In the genomic region with DNA sequence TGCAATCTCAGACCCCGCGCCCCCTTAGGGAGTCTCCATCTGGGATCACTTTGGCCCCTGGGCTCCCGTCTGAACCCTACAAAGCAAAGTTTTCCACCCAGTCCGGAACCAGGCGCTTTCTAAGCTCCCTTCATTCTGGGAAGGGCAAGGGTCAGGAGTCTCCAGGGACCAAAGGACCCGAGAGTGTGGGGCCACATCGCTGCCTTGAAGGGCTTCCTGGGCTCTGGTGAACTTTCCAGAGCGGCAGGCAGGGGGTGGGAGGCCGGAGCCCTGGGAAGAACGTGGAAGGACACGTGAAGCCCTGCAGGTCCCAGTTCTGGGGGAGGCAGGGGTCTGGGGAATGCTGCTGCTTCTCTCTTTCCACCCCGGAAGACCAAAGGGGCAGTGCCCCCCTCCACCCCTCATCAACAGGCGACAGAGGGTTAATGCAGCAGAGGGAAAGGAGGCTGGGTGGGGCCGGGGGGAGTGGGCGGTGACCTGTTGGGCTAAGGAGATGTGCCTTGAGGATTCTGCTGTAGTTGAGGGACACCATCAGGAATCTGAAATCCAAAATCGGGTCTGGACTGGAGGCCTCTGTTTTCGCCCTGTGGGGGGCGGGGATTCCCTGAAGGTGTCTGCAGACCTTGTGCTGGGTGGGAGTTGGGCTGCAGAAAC, we compare ENCODE assay signal across 9 cellular contexts. TPM values are rescaled to one million over a fixed set of nuclear protein-coding genes. Genes with fewer than 3 reads are reported as not detected.
DNase-seq lines count a peak whose midpoint lies in the region; ATAC-seq and TF ChIP-seq lines count a peak whose summit lies in the region.
"Had no signal": no experiment of that assay in that cellular context is flagged by ENCODE, and none has a peak within 500 bp of the region (broad histone marks: within the 10 kb centered on the region; RNA-seq: fewer than 3 reads in every experiment).

No MANE protein-coding gene starts in this region.

- no peaks in the 10 kb centered on the region for H3K36me3 ChIP-seq in OCI-LY1 (ENCODE audit: insufficient read depth, low read length)

- peaks cover 3% of the 10 kb centered on the region for H3K27me3 Mint-ChIP-seq in neural crest cell (ENCODE audit: low read depth)

- no peak overlapping the region for H2AFZ ChIP-seq in OCI-LY1 (ENCODE audit: low read length)

- no peaks in the 10 kb centered on the region for H4K20me1 ChIP-seq in OCI-LY1 (ENCODE audit: insufficient read depth, low read length)

- H3K4me3 Mint-ChIP-seq in neural crest cell, result peak overlapping the region; percentile 87

- H3K4me1 ChIP-seq in OCI-LY1 (ENCODE audit: insufficient read depth, low read length, severe bottlenecking), result peaks cover 10% of the 10 kb centered on the region

- peak; percentile 62 for DNase-seq in D341Med (ENCODE audit: low spot score)
- no peak for DNase-seq in epithelial cell of proximal tubule (ENCODE audit: low read depth)
- no peak for DNase-seq in neural crest cell (ENCODE audit: low read depth, low spot score)
- no peak for DNase-seq in SIG-M5 treated with dmso at 0.1 percent for 504 hours (lab: John Stamatoyannopoulos, UW; ENCODE audit: unreplicated experiment)
- DNase-seq in activated effector memory CD4-positive, alpha-beta T cell treated with anti-CD3 and anti-CD28 coated beads, Interleukin-2, amount 50 U/mL, for 16 hours, result no peak
- DNase-seq in NCI-H524 treated with DMSO at 0.1 percent for 48 hours (lab: John Stamatoyannopoulos, UW), result no peak

- no peak overlapping the region for H3K27ac ChIP-seq in OCI-LY1 (ENCODE audit: low read depth, low read length, poor library complexity, severe bottlenecking)

- peaks cover 52% of the 10 kb centered on the region for H3K4me1 Mint-ChIP-seq in neural crest cell

- H3K4me2 ChIP-seq in OCI-LY1 (ENCODE audit: low read length), result peak overlapping the region; percentile 79

- no peak for ATAC-seq in GM21360 (IDR thresholded peaks at IDR 0.05; ENCODE audit: unreplicated experiment)

- peak overlapping the region; percentile 60 for H3K9ac ChIP-seq in OCI-LY1 (ENCODE audit: low read length)

- no peaks in the 10 kb centered on the region for H3K9me2 ChIP-seq in OCI-LY1 (ENCODE audit: low read depth, low read length)

- no peaks in the 10 kb centered on the region for H3K9me3 ChIP-seq in OCI-LY1 (ENCODE audit: low read length)

- TF ChIP-seq CTCF in OCI-LY1 (IDR thresholded peaks at IDR 0.05; ENCODE audit: low read length) (no peak), epithelial cell of proximal tubule (conservative IDR thresholded peaks at IDR 0.05; ENCODE audit: low read depth, low read length) (no peak), neural crest cell (conservative IDR thresholded peaks at IDR 0.05) (peak; percentile 28)

- H3K4me3 ChIP-seq in OCI-LY1 (ENCODE audit: low read depth, low read length, poor library complexity, severe bottlenecking), result peak overlapping the region; percentile 63
- H3K4me3 ChIP-seq in epithelial cell of proximal tubule (ENCODE audit: low read depth, low read length), result peak overlapping the region; percentile 85

- H3K27me3 ChIP-seq in OCI-LY1 (ENCODE audit: insufficient read depth, low read length), result peaks cover 2% of the 10 kb centered on the region; the same call in 1 of the 2 replicates

- H3K9me3 Mint-ChIP-seq in neural crest cell, result no peaks in the 10 kb centered on the region

- H3F3A ChIP-seq in OCI-LY1 (ENCODE audit: insufficient read depth, low read length), result no peaks in the 10 kb centered on the region

- no peaks in the 10 kb centered on the region for H3K79me2 ChIP-seq in OCI-LY1 (ENCODE audit: insufficient read depth, low read length)

- H3K27ac Mint-ChIP-seq in neural crest cell (ENCODE audit: unreplicated experiment), result no peak overlapping the region

- no peaks in the 10 kb centered on the region for H3K36me3 Mint-ChIP-seq in neural crest cell (ENCODE audit: low read depth)

RNA-seq across cellular contexts. Expression of a gene that starts 0.7 kb away (rescaled TPM):
- total RNA-seq in epithelial cell of proximal tubule (4.6 and 17.3 TPM in 2 replicates), neural crest cell (26.4 and 30.8 TPM in 2 replicates)

RNA-seq across cellular contexts. Expression of a gene that starts 49.4 kb away (rescaled TPM):
- 0.36 and 3.9 TPM in 2 replicates for total RNA-seq in epithelial cell of proximal tubule
- total RNA-seq in neural crest cell, result 3.8 and 3.9 TPM in 2 replicates
- total RNA-seq: NCI-H460 had no signal
